ENCODE assay signal across 9 cellular contexts in genomic region chr3:143170676-143171075, GRCh38. TPM values are rescaled to one million over a fixed set of nuclear protein-coding genes. Genes with fewer than 3 reads are reported as not detected.
DNase-seq lines count a peak whose midpoint lies in the region; ATAC-seq and TF ChIP-seq lines count a peak whose summit lies in the region.
"Had no signal": no experiment of that assay in that cellular context is flagged by ENCODE, and none has a peak within 500 bp of the region (broad histone marks: within the 10 kb centered on the region; RNA-seq: fewer than 3 reads in every experiment).

No MANE protein-coding gene starts in this region.

- no peaks in the 10 kb centered on the region for H3K9me3 ChIP-seq in smooth muscle cell (replicated peaks; ENCODE audit: low read depth)

- H3K4me1 ChIP-seq in smooth muscle cell (ENCODE audit: low read depth) = no peaks in the 10 kb centered on the region

- H2AFZ ChIP-seq in smooth muscle cell (ENCODE audit: low read depth) = peak overlapping the region; percentile 17

- no peak for DNase-seq in activated T-cell treated with anti-CD3 and anti-CD28 coated beads, Interleukin-2, amount 50 U/mL, for 4 hours
- DNase-seq in activated T-cell treated with anti-CD3 and anti-CD28 coated beads for 4 hours = no peak
- peak; percentile 50 to 62 for DNase-seq in Kasumi-1 (lab: John Stamatoyannopoulos, UW)
- peak; percentile 94 for DNase-seq in choroid plexus epithelial cell (ENCODE audit: low read depth)
- no peak for DNase-seq in smooth muscle cell (lab: John Stamatoyannopoulos, UW; ENCODE audit: unreplicated experiment)
- no peak for DNase-seq in DMS114 treated with DMSO at 0.1 percent for 48 hours (lab: John Stamatoyannopoulos, UW; ENCODE audit: unreplicated experiment)
- no peak for DNase-seq in OCI-M2 (lab: John Stamatoyannopoulos, UW; ENCODE audit: unreplicated experiment)
- DNase-seq in NCI-H2081 treated with DMSO at 0.1 percent for 48 hours (lab: John Stamatoyannopoulos, UW) = no peak

- H3K27ac ChIP-seq in smooth muscle cell (ENCODE audit: low read depth) = peak overlapping the region; percentile 76
- H3K27ac ChIP-seq: KMS-11 had no signal

- H3K4me2 ChIP-seq in smooth muscle cell = peak overlapping the region; percentile 79
- H3K4me2 ChIP-seq: KMS-11 had no signal

- peak overlapping the region; percentile 59 for H3K4me3 Mint-ChIP-seq in activated T-cell treated with anti-CD3 and anti-CD28 coated beads, Interleukin-2, amount 50 U/mL, for 4 hours

- peaks cover 1% of the 10 kb centered on the region for H3K36me3 Mint-ChIP-seq in activated T-cell treated with anti-CD3 and anti-CD28 coated beads, Interleukin-2, amount 50 U/mL, for 4 hours (ENCODE audit: insufficient read depth)

- H3K79me2 ChIP-seq in smooth muscle cell (ENCODE audit: low read depth) = no peaks in the 10 kb centered on the region

- 0% methylated on average over 1 of the region's 1 CpG for WGBS in smooth muscle cell (ENCODE audit: low lambda C conversion rate)

- H3K27me3 Mint-ChIP-seq in activated T-cell treated with anti-CD3 and anti-CD28 coated beads, Interleukin-2, amount 50 U/mL, for 4 hours (ENCODE audit: low read depth) = no peaks in the 10 kb centered on the region

- H3K4me3 ChIP-seq in choroid plexus epithelial cell (ENCODE audit: low read depth, low read length) (no peak overlapping the region), smooth muscle cell (no peak overlapping the region)

- H3K4me1 Mint-ChIP-seq in activated T-cell treated with anti-CD3 and anti-CD28 coated beads, Interleukin-2, amount 50 U/mL, for 4 hours (ENCODE audit: low read depth) = peaks cover 77% of the 10 kb centered on the region

- H3K27me3 ChIP-seq in smooth muscle cell (ENCODE audit: low read depth) = no peaks in the 10 kb centered on the region

- peaks cover 25% of the 10 kb centered on the region for H3F3A ChIP-seq in smooth muscle cell (ENCODE audit: low read depth)

- no peak for TF ChIP-seq CTCF in choroid plexus epithelial cell (conservative IDR thresholded peaks at IDR 0.05; ENCODE audit: low read depth, low read length)
- TF ChIP-seq CTCF in smooth muscle cell (IDR thresholded peaks at IDR 0.05; ENCODE audit: borderline replicate concordance, insufficient read depth, poor library complexity, severe bottlenecking) = no peak

- no peak overlapping the region for H3K9ac ChIP-seq in smooth muscle cell (ENCODE audit: low read depth)
- H3K9ac ChIP-seq: KMS-11 had no signal

- H3K9me3 Mint-ChIP-seq in activated T-cell treated with anti-CD3 and anti-CD28 coated beads, Interleukin-2, amount 50 U/mL, for 4 hours = peaks cover 18% of the 10 kb centered on the region

- H4K20me1 ChIP-seq in smooth muscle cell (ENCODE audit: low read depth) = no peaks in the 10 kb centered on the region

- no peaks in the 10 kb centered on the region for H3K36me3 ChIP-seq in smooth muscle cell (ENCODE audit: low read depth)

- ATAC-seq in activated T-cell treated with anti-CD3 and anti-CD28 coated beads, Interleukin-2, amount 50 U/mL, for 4 hours = peak; percentile 8 to 9

RNA-seq across cellular contexts. Expression of gene CHST2, which starts 51.1 kb away (rescaled TPM):
- total RNA-seq in activated T-cell treated with anti-CD3 and anti-CD28 coated beads, Interleukin-2, amount 50 U/mL, for 4 hours = 1 to 10 TPM; 4.8 to 5.0 (median 4.9) TPM
- 14.5 and 16.0 TPM in 2 replicates for total RNA-seq in smooth muscle cell
- polyA plus RNA-seq in smooth muscle cell = 10.4 and 12.6 TPM in 2 replicates

Comparison
In these comparisons a context has a peak if more than half of its experiments do, and no peak if none do; other contexts are left out.
1. DNase-seq: peak in Kasumi-1 (2 of 2) and choroid plexus epithelial cell (single experiment); none in activated T-cell treated with anti-CD3 and anti-CD28 coated beads, Interleukin-2, amount 50 U/mL, for 4 hours (single experiment), activated T-cell treated with anti-CD3 and anti-CD28 coated beads for 4 hours (single experiment), smooth muscle cell (single experiment), DMS114 treated with DMSO at 0.1 percent for 48 hours (single experiment), OCI-M2 (single experiment) and NCI-H2081 treated with DMSO at 0.1 percent for 48 hours (single experiment).